Comparison of ENCODE assay signal across 16 cellular contexts in the genomic region with DNA sequence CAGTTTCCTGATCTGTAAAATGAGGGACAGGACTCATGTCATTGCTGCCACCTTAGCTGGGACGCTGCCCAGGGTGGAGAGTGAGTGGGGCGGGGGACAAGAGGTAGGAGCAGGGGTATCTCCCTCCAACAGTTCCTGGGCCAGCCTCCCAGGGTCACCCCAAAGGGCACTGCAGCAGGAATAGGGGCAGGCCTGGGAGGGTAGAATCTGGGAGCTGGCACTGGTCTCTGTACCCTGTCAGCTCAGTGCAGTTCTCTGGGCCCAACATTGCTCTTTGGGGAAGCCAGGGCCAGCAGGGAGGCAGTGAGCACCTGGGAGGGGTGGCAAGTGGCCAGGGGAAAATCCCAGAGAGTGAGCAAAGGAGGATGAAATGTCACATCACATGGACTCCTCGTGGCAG.
"Had no signal": no experiment of that assay in that cellular context is flagged by ENCODE, and none has a peak within 500 bp of the region (broad histone marks: within the 10 kb centered on the region; RNA-seq: fewer than 3 reads in every experiment).

No MANE protein-coding gene starts in this region.

- H3K36me3 ChIP-seq: cardiac muscle cell, esophagus squamous epithelium, heart left ventricle, neutrophil, uterus had no signal

- H3K9me3 ChIP-seq: esophagus squamous epithelium, heart left ventricle, neutrophil, uterus had no signal

- H3K27ac ChIP-seq: cardiac muscle cell, esophagus squamous epithelium, heart left ventricle, neutrophil, uterus had no signal

- DNase-seq: activated CD4-positive, alpha-beta T cell treated with anti-CD3 and anti-CD28 coated beads, Interleukin-2, amount 50 U/mL, for 48 hours; activated CD4-positive, CD25-positive, alpha-beta regulatory T cell treated with anti-CD3 and anti-CD28 coated beads, Interleukin-2, amount 50 U/mL, for 72 hours; activated naive CD4-positive, alpha-beta T cell treated with Interleukin-2 at 50 U/mL for 16 hours; esophagus squamous epithelium; foreskin melanocyte; left ventricle myocardium superior; right cardiac atrium; stimulated activated CD4-positive, alpha-beta T cell treated with anti-CD3 and anti-CD28 coated beads, Interleukin-2, amount 100 ng/mL, for 24 hours; stimulated activated naive CD4-positive, alpha-beta T cell treated with Interleukin-2 at 50 U/mL for 16 hours; SW 1271; uterus had no signal

- H3K4me3 Mint-ChIP-seq: mesothelial cell of epicardium; T-helper 2 cell treated with Interferon-gamma antibody and Interleukin-4, amounts not matched to agents 5 μg/mL and 100 μg/mL, for 36 hours had no signal

- H3K27ac Mint-ChIP-seq: mesothelial cell of epicardium; T-helper 2 cell treated with Interferon-gamma antibody and Interleukin-4, amounts not matched to agents 5 μg/mL and 100 μg/mL, for 36 hours had no signal

- H3K36me3 Mint-ChIP-seq: mesothelial cell of epicardium had no signal

- H3K27me3 ChIP-seq: uterus had no signal

- H3K9me3 Mint-ChIP-seq: mesothelial cell of epicardium; T-helper 2 cell treated with Interferon-gamma antibody and Interleukin-4, amounts not matched to agents 5 μg/mL and 100 μg/mL, for 36 hours had no signal

- H3K4me3 ChIP-seq: cardiac muscle cell, esophagus squamous epithelium, heart left ventricle, uterus had no signal

- H3K4me1 ChIP-seq: esophagus squamous epithelium, heart left ventricle, uterus had no signal

- ATAC-seq: heart left ventricle, left ventricle myocardium superior, right cardiac atrium had no signal
